25 cellular contexts compared by ENCODE assay signal in the genomic region with DNA sequence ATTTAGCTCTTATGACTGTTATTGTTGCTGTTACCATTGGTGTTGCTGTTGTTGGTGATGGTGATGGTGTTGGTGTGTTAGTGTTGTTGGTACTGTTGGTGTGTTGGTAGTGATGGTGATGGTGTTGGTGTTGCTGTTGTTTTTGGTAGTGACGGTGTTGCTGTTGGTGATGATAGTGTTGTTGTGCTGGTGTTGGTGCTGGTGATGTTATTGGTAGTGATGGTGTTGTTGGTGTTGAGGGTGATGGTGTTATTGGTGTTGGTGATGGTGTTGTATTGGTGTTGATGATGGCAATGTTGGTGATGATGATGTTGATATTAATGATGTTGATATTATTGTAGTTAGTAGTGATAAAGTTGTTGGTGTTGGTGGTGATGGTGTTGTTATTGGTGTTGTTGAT.
"Had no signal": no experiment of that assay in that cellular context is flagged by ENCODE, and none has a peak within 500 bp of the region (broad histone marks: within the 10 kb centered on the region; RNA-seq: fewer than 3 reads in every experiment).

No MANE protein-coding gene starts in this region.

- H3K27ac ChIP-seq: ascending aorta, breast epithelium, esophagus muscularis mucosa, foreskin keratinocyte, gastrocnemius medialis, heart left ventricle, WERI-Rb-1 had no signal

- H3K4me3 ChIP-seq: ascending aorta, breast epithelium, esophagus muscularis mucosa, gastrocnemius medialis, heart left ventricle had no signal

- H3K4me1 ChIP-seq: ascending aorta, breast epithelium, foreskin keratinocyte, gastrocnemius medialis, heart left ventricle had no signal

- H3K27me3 ChIP-seq: ascending aorta, esophagus muscularis mucosa, foreskin keratinocyte had no signal

- H3K9me3 ChIP-seq: ascending aorta, breast epithelium, esophagus muscularis mucosa, gastrocnemius medialis, heart left ventricle had no signal

- ATAC-seq: activated CD4-positive, CD25-positive, alpha-beta regulatory T cell treated with anti-CD3 and anti-CD28 coated beads, Interleukin-2, amount 50 U/mL, for 24 hours; activated CD8-positive, alpha-beta T cell treated with anti-CD3 and anti-CD28 coated beads for 36 hours; activated naive CD4-positive, alpha-beta T cell treated with anti-CD3 and anti-CD28 coated beads, Interleukin-2, amount 50 U/mL, for 72 hours; effector memory CD8-positive, alpha-beta T cell; foreskin keratinocyte; gastrocnemius medialis had no signal

- DNase-seq: activated B cell treated with CpG ODN at 0.5 μM for 24 hours; activated CD4-positive, alpha-beta T cell treated with anti-CD3 and anti-CD28 coated beads for 48 hours; activated CD4-positive, alpha-beta T cell treated with anti-CD3 and anti-CD28 coated beads, Interleukin-2, amount 50 U/mL, for 1 hour; activated CD4-positive, alpha-beta T cell treated with anti-CD3 and anti-CD28 coated beads, Interleukin-2, amount 50 U/mL, for 48 hours; activated CD8-positive, alpha-beta memory T cell treated with anti-CD3 and anti-CD28 coated beads for 24 hours; activated CD8-positive, alpha-beta T cell treated with anti-CD3 and anti-CD28 coated beads for 36 hours; activated naive CD4-positive, alpha-beta T cell treated with anti-CD3 and anti-CD28 coated beads, Interleukin-2, amount 10 ng/mL, durations not matched to agents 7 days and 5 days; activated naive CD8-positive, alpha-beta T cell treated with anti-CD3 and anti-CD28 coated beads, Interleukin-2, amount 10 ng/mL, durations not matched to agents 7 days and 5 days; activated T-cell treated with anti-CD3 and anti-CD28 coated beads, Interleukin-2, amount 50 U/mL, for 48 hours; cortex of kidney; dermis blood vessel endothelial cell; effector CD4-positive, alpha-beta T cell; effector memory CD8-positive, alpha-beta T cell; erythroblast; foreskin keratinocyte; gastrocnemius medialis; glutamatergic neuron; heart left ventricle; T1000; WERI-Rb-1 had no signal

- H3K36me3 ChIP-seq: ascending aorta, breast epithelium, esophagus muscularis mucosa, gastrocnemius medialis, heart left ventricle, WERI-Rb-1 had no signal
